Comparison of ENCODE assay signal across 18 cellular contexts in genomic region chr2:79824086-79824786, GRCh38.
DNase-seq lines count a peak whose midpoint lies in the region; ATAC-seq, FAIRE-seq and TF ChIP-seq lines count a peak whose summit lies in the region.
"Had no signal": no experiment of that assay in that cellular context is flagged by ENCODE, and none has a peak within 500 bp of the region (broad histone marks: within the 10 kb centered on the region; RNA-seq: fewer than 3 reads in every experiment).

No MANE protein-coding gene starts in this region.

- peaks cover 11 to 19% of the 10 kb centered on the region in 2 donors for H3K9me3 Mint-ChIP-seq in natural killer cell
- H3K9me3 Mint-ChIP-seq: H9 had no signal

- H3K56ac ChIP-seq in IMR-90 (ENCODE audit: extremely low read depth, insufficient read depth, low read length) = no peak overlapping the region

- H4K8ac ChIP-seq in IMR-90 (ENCODE audit: low read depth in 2 of 2, low read length in 2 of 2) = no peak overlapping the region

- ATAC-seq in HepG2 = no peak
- no peak for ATAC-seq in right lobe of liver
- no peak for ATAC-seq in IMR-90 (ENCODE audit: low read depth)
- no peak for ATAC-seq in natural killer cell

- no peak for FAIRE-seq in HepG2 (lab: Jason Lieb, UNC)
- FAIRE-seq: G401.6, GM19239 had no signal

- H2AFZ ChIP-seq in HepG2 (ENCODE audit: low read length) (no peak overlapping the region), IMR-90 (replicated peaks; ENCODE audit: low read length, poor library complexity) (no peak overlapping the region), osteoblast (ENCODE audit: low read length) (no peak overlapping the region)

- no peaks in the 10 kb centered on the region for H4K20me1 ChIP-seq in HepG2 (ENCODE audit: insufficient read depth, low read length)
- H4K20me1 ChIP-seq in IMR-90 (ENCODE audit: insufficient read depth, low read length) = no peaks in the 10 kb centered on the region
- H4K20me1 ChIP-seq in osteoblast (ENCODE audit: insufficient read depth, low read length) = no peaks in the 10 kb centered on the region
- H4K20me1 ChIP-seq: BLaER1 treated with 17β-estradiol and CSF1 and Interleukin-3, amounts not matched to agents 10 nM and 100 nM had no signal

- no peak overlapping the region for H4K5ac ChIP-seq in IMR-90 (ENCODE audit: low read depth, low read length)

- no peaks in the 10 kb centered on the region for H3K4me1 Mint-ChIP-seq in natural killer cell
- H3K4me1 Mint-ChIP-seq: CD4-positive, CD25-positive, alpha-beta regulatory T cell had no signal

- H3K27ac Mint-ChIP-seq in natural killer cell = no peak overlapping the region
- H3K27ac Mint-ChIP-seq: CD4-positive, CD25-positive, alpha-beta regulatory T cell had no signal

- intact Hi-C loops in HepG2 (cut with micrococcal nuclease; ENCODE audit: unreplicated experiment) (no loop called here), right lobe of liver (cut with DNase I) (no loop called here), IMR-90 (cut with micrococcal nuclease) (no loop called here), natural killer cell (cut with micrococcal nuclease) (no loop called here)

- no peaks in the 10 kb centered on the region for H3K79me1 ChIP-seq in IMR-90 (ENCODE audit: low read depth in 1 of 2, low read length in 2 of 2)

- dilution Hi-C loops in IMR-90 (cut with HindIII; ENCODE audit: low sequenced_read_pairs, unreplicated experiment) = no loop called here

- H3K36me3 Mint-ChIP-seq in natural killer cell = no peaks in the 10 kb centered on the region
- H3K36me3 Mint-ChIP-seq: CD4-positive, CD25-positive, alpha-beta regulatory T cell had no signal

- POLR2A ChIA-PET in HepG2 (lab: Yijun Ruan, JAX) (no interaction called here), IMR-90 (lab: Charles Lee; ENCODE audit: unreplicated experiment) (no interaction called here)

- TF ChIP-seq EP300 in HepG2 (IDR thresholded peaks at IDR 0.05; ENCODE audit: low read depth in 2 of 2, low read length in 2 of 2) = no peak
- TF ChIP-seq EP300 in HepG2 (CRISPR knock-in tag; IDR thresholded peaks at IDR 0.05; ENCODE audit: borderline replicate concordance) = no peak

- no peak overlapping the region for H2AK9ac ChIP-seq in IMR-90 (replicated peaks; ENCODE audit: low read depth, low read length, poor library complexity)

- TF ChIP-seq CTCF in HepG2 (CRISPR knock-in tag; IDR thresholded peaks at IDR 0.05) = no peak
- TF ChIP-seq CTCF in right lobe of liver (IDR thresholded peaks at IDR 0.05) = no peak
- TF ChIP-seq CTCF in IMR-90 (conservative IDR thresholded peaks at IDR 0.05; ENCODE audit: low read depth, low read length) = no peak
- no peak for TF ChIP-seq CTCF in astrocyte of the spinal cord (IDR thresholded peaks at IDR 0.05; ENCODE audit: low read depth, low read length)
- TF ChIP-seq CTCF in osteoblast (IDR thresholded peaks at IDR 0.05; ENCODE audit: extremely low read depth, low read depth, low read length) = no peak
- TF ChIP-seq CTCF in natural killer cell (IDR thresholded peaks at IDR 0.05) = no peak

- no peak overlapping the region for H3K4me2 ChIP-seq in HepG2 (ENCODE audit: low read depth, low read length)
- H3K4me2 ChIP-seq in IMR-90 (ENCODE audit: low read depth, low read length) = no peak overlapping the region
- no peak overlapping the region for H3K4me2 ChIP-seq in osteoblast (ENCODE audit: insufficient read depth, low read length)
- H3K4me2 ChIP-seq: BLaER1 treated with 17β-estradiol and CSF1 and Interleukin-3, amounts not matched to agents 10 nM and 100 nM had no signal

- H3K4ac ChIP-seq in IMR-90 (ENCODE audit: low read depth, low read length) = no peak overlapping the region

- TF ChIP-seq RAD21 in HepG2 (CRISPR knock-in tag; IDR thresholded peaks at IDR 0.05) (no peak), IMR-90 (IDR thresholded peaks at IDR 0.05; ENCODE audit: low read length) (no peak)

- H4K91ac ChIP-seq in IMR-90 (ENCODE audit: insufficient read depth, low read depth, low read length) = no peak overlapping the region

- CTCF ChIA-PET in HepG2 (lab: Yijun Ruan, JAX; ENCODE audit: low intra/inter-chr PET ratio, low total read pairs) (no interaction called here), IMR-90 (lab: Yijun Ruan, JAX) (no interaction called here)

- in situ Hi-C loops in HepG2 (cut with HindIII; ENCODE audit: extremely low pct_ligation_motif_present, low pct_unique_long_range_greater_than_20kb) (no loop called here), IMR-90 (cut with MboI; ENCODE audit: low sequenced_read_pairs) (no loop called here), astrocyte of the spinal cord (cut with HindIII; ENCODE audit: low sequenced_read_pairs) (no loop called here)

- no peak overlapping the region for H2BK5ac ChIP-seq in IMR-90 (ENCODE audit: low read depth, low read length, poor library complexity, severe bottlenecking)

- no peaks in the 10 kb centered on the region for H3K27me3 ChIP-seq in HepG2 (ENCODE audit: control insufficient read depth in 1 of 2, insufficient read depth in 2 of 2, low read length in 2 of 2)
- H3K27me3 ChIP-seq in right lobe of liver = no peaks in the 10 kb centered on the region
- H3K27me3 ChIP-seq in IMR-90 (ENCODE audit: control insufficient read depth, insufficient read depth, low read length) = no peaks in the 10 kb centered on the region
- no peaks in the 10 kb centered on the region for H3K27me3 ChIP-seq in osteoblast (ENCODE audit: insufficient read depth, low read length)
- H3K27me3 ChIP-seq: BLaER1 treated with 17β-estradiol and CSF1 and Interleukin-3, amounts not matched to agents 10 nM and 100 nM had no signal

- TF ChIP-seq POLR2A in HepG2 (IDR thresholded peaks at IDR 0.05; ENCODE audit: insufficient read depth in 1 of 2, low read depth in 2 of 2, low read length in 2 of 2) (no peak), right lobe of liver (IDR thresholded peaks at IDR 0.05) (no peak), IMR-90 (IDR thresholded peaks at IDR 0.05; ENCODE audit: low read depth, low read length) (no peak)

- H3K9me3 ChIP-seq in HepG2 (ENCODE audit: low read length) (no peaks in the 10 kb centered on the region), right lobe of liver (no peaks in the 10 kb centered on the region), IMR-90 (ENCODE audit: control insufficient read depth, insufficient read depth, low read length) (no peaks in the 10 kb centered on the region), osteoblast (ENCODE audit: low read depth, low read length) (no peaks in the 10 kb centered on the region)
- H3K9me3 ChIP-seq: BLaER1 treated with 17β-estradiol and CSF1 and Interleukin-3, amounts not matched to agents 10 nM and 100 nM had no signal

- BruUV-seq in HepG2 (replicated peaks; lab: Mats Ljungman, UMichigan) (no TSS peak), IMR-90 (replicated peaks; lab: Mats Ljungman, UMichigan) (no TSS peak)

- DNase-seq in HepG2 (ENCODE audit: low spot score) (no peak), right lobe of liver (no peak), IMR-90 (no peak), astrocyte of the spinal cord (ENCODE audit: low read depth, low spot score) (peak; percentile 52), osteoblast (ENCODE audit: insufficient read length, low spot score, missing footprints) (peak; percentile 58), HuH-7 (ENCODE audit: low spot score) (no peak), natural killer cell (no peak), NCI-H446 (lab: John Stamatoyannopoulos, UW) (no peak)
- DNase-seq: Calu3; CD4-positive, CD25-positive, alpha-beta regulatory T cell; DMS 273 treated with DMSO at 0.1 percent for 48 hours; GOT3; H9; KBM-7 had no signal

- no peak overlapping the region for H3K14ac ChIP-seq in IMR-90 (replicated peaks; ENCODE audit: low read depth, low read length)

- no peak overlapping the region for H2BK120ac ChIP-seq in IMR-90 (ENCODE audit: low read depth, low read length)

- H3K4me1 ChIP-seq in HepG2 (ENCODE audit: insufficient read depth, low read length) (no peaks in the 10 kb centered on the region), right lobe of liver (no peaks in the 10 kb centered on the region), IMR-90 (ENCODE audit: control insufficient read depth, insufficient read depth, low read length) (no peaks in the 10 kb centered on the region), osteoblast (ENCODE audit: insufficient read depth, low read length) (no peaks in the 10 kb centered on the region)
- H3K4me1 ChIP-seq: BLaER1 treated with 17β-estradiol and CSF1 and Interleukin-3, amounts not matched to agents 10 nM and 100 nM had no signal

- no peaks in the 10 kb centered on the region for H3K9me1 ChIP-seq in IMR-90 (ENCODE audit: insufficient read depth, low read length)

- H2BK20ac ChIP-seq in IMR-90 (ENCODE audit: low read depth, low read length) = no peak overlapping the region

- H2BK15ac ChIP-seq in IMR-90 (ENCODE audit: low read depth, low read length) = no peak overlapping the region

- H3K9ac ChIP-seq in HepG2 (ENCODE audit: insufficient read depth, low read depth, low read length) = no peak overlapping the region
- no peak overlapping the region for H3K9ac ChIP-seq in IMR-90 (ENCODE audit: low read depth, low read length)
- H3K9ac ChIP-seq: BLaER1 treated with 17β-estradiol and CSF1 and Interleukin-3, amounts not matched to agents 10 nM and 100 nM had no signal

- no peak overlapping the region for H3K23ac ChIP-seq in IMR-90 (ENCODE audit: low read depth, low read length)

- no peaks in the 10 kb centered on the region for H3K36me3 ChIP-seq in HepG2 (replicated peaks in 1 of 2; ENCODE audit: control insufficient read depth in 1 of 2, insufficient read depth in 2 of 2, low read length in 2 of 2)
- H3K36me3 ChIP-seq in right lobe of liver = no peaks in the 10 kb centered on the region
- H3K36me3 ChIP-seq in IMR-90 (ENCODE audit: control insufficient read depth, insufficient read depth, low read length) = no peaks in the 10 kb centered on the region
- H3K36me3 ChIP-seq in osteoblast (ENCODE audit: insufficient read depth, low read length) = no peaks in the 10 kb centered on the region
- H3K36me3 ChIP-seq: BLaER1 treated with 17β-estradiol and CSF1 and Interleukin-3, amounts not matched to agents 10 nM and 100 nM had no signal

- no peak overlapping the region for H2AK5ac ChIP-seq in IMR-90 (ENCODE audit: low read depth, low read length)

- no peaks in the 10 kb centered on the region for H3K27me3 Mint-ChIP-seq in natural killer cell (ENCODE audit: low read depth in 2 of 2)
- H3K27me3 Mint-ChIP-seq: CD4-positive, CD25-positive, alpha-beta regulatory T cell had no signal

- H3K27ac ChIP-seq in HepG2 (ENCODE audit: extremely low read length, insufficient read depth, low read length) (no peak overlapping the region), right lobe of liver (no peak overlapping the region), IMR-90 (ENCODE audit: insufficient read depth, low read length) (no peak overlapping the region), osteoblast (ENCODE audit: low read depth, low read length) (no peak overlapping the region)
- H3K27ac ChIP-seq: 22Rv1; BLaER1 treated with 17β-estradiol and CSF1 and Interleukin-3, amounts not matched to agents 10 nM and 100 nM had no signal

- H3K4me3 Mint-ChIP-seq in natural killer cell = no peak overlapping the region
- H3K4me3 Mint-ChIP-seq: CD4-positive, CD25-positive, alpha-beta regulatory T cell; H9 had no signal

- no peak overlapping the region for H3K4me3 ChIP-seq in HepG2 (replicated peaks in 1 of 3; ENCODE audit: insufficient read depth in 1 of 3, low read depth in 2 of 3, low read length in 3 of 3)
- H3K4me3 ChIP-seq in right lobe of liver = no peak overlapping the region
- no peak overlapping the region for H3K4me3 ChIP-seq in IMR-90 (ENCODE audit: insufficient read depth, low read depth, low read length)
- H3K4me3 ChIP-seq in astrocyte of the spinal cord (ENCODE audit: low read depth, low read length) = no peak overlapping the region
- H3K4me3 ChIP-seq in osteoblast (ENCODE audit: insufficient read depth, low read length) = no peak overlapping the region
- H3K4me3 ChIP-seq: BLaER1 treated with 17β-estradiol and CSF1 and Interleukin-3, amounts not matched to agents 10 nM and 100 nM had no signal

- H3K79me2 ChIP-seq in HepG2 (ENCODE audit: insufficient read depth, low read length) (no peaks in the 10 kb centered on the region), osteoblast (ENCODE audit: insufficient read depth, low read length) (no peaks in the 10 kb centered on the region)

- under 1% methylated on average over 6 of the region's 6 CpGs for WGBS in HepG2 (ENCODE audit: low lambda C conversion rate)
- WGBS in right lobe of liver (ENCODE audit: insufficient coverage, low coverage, low lambda C conversion rate, missing lambda C conversion rate) = 30% methylated on average over 6 of the region's 6 CpGs
- 0% methylated on average over 1 of the region's 6 CpGs; no CpG with 5 or more reads in 1 of the 2 experiments for whole genome bisulfite sequencing in IMR-90 (ENCODE audit: extremely low coverage in 2 of 2, insufficient read length in 1 of 2), 2 experiments

- no peak overlapping the region for H3K18ac ChIP-seq in IMR-90 (ENCODE audit: low read depth, low read length)

Comparison
In these comparisons a context has a peak if more than half of its experiments do, and no peak if none do; other contexts are left out.
1. DNase-seq: peak in astrocyte of the spinal cord (single experiment) and osteoblast (single experiment); none in HepG2 (single experiment), right lobe of liver (0 of 3), IMR-90 (single experiment), HuH-7 (single experiment), natural killer cell (single experiment) and NCI-H446 (0 of 2).